20 cellular contexts compared by ENCODE assay signal in the genomic region with DNA sequence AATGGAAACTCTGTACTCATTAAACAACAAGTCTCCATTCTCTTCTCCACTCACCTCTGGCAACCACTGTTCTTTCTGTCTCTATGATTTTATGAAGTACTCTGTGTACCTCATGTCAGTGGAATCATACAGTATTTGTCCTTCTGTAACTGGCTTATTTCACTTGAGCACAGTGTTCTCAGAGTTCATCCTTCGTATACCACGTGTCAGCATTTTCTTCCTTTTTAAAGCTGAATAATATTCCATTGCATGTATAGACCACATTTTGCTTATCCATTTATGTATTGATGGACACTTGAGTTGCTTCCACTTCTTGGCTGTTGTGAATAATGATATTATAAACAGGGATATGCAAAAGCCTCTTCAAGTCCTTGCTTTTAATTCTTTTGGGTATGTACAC.
"Had no signal": no experiment of that assay in that cellular context is flagged by ENCODE, and none has a peak within 500 bp of the region (broad histone marks: within the 10 kb centered on the region; RNA-seq: fewer than 3 reads in every experiment).

No MANE protein-coding gene starts in this region.

- ATAC-seq: SK-N-SH treated with all-trans-retinoic acid at 6 μM for 48 hours had no signal

- H3K4me1 Mint-ChIP-seq: IgD-negative memory B cell had no signal

- H3K36me3 Mint-ChIP-seq: IgD-negative memory B cell had no signal

- H3K27me3 Mint-ChIP-seq: IgD-negative memory B cell had no signal

- DNase-seq: KBM-7, MV-4-11, NCI-H1048, NCI-H1105, NCI-H1417, NCI-H1436 treated with DMSO at 0.1 percent for 48 hours, NCI-H1694, NCI-H187 treated with DMSO at 0.1 percent for 48 hours, NCI-H2029 treated with DMSO at 0.1 percent for 48 hours, NCI-H2171, NCI-H226, NCI-H446, NCI-H510A, NCI-H524 treated with DMSO at 0.1 percent for 48 hours, NCI-H69, NCI-H774, SHP77 had no signal

- H3K27ac Mint-ChIP-seq: IgD-negative memory B cell had no signal

- H3K4me3 Mint-ChIP-seq: IgD-negative memory B cell had no signal

- H3K27ac ChIP-seq: RWPE1 had no signal
